ENCODE assay signal across 1 cellular context in the genomic region with DNA sequence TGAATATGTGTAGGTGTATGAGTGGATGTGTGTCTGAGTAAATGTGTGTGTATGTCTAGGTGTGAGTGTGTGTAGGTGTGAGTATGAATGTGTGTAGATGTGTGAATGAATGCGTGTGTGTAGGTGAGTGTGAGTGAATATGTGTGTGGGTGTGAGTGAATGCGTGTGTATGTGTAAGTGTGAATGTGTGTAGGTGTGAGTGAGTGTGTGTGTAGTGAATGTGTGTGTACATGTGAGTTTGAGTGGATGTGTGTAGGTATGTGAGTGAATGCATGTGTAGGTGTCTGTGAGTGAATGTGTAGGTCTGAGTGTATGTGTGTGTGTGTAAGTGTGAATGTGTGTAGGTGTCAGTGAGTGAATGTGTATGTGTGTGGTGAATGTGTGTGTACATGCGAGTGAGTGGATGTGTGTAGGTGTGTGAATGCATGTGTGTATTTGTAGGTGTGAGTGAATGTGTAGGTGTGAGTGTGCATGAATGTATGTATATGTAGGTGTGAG.
TF ChIP-seq lines count a peak whose summit lies in the region.

No MANE protein-coding gene starts in this region.

TF ChIP-seq in HEK293, 187 proteins besides CTCF, POLR2A, EP300 and RAD21 (continued from another document):
- TF ChIP-seq, protein P1, sequence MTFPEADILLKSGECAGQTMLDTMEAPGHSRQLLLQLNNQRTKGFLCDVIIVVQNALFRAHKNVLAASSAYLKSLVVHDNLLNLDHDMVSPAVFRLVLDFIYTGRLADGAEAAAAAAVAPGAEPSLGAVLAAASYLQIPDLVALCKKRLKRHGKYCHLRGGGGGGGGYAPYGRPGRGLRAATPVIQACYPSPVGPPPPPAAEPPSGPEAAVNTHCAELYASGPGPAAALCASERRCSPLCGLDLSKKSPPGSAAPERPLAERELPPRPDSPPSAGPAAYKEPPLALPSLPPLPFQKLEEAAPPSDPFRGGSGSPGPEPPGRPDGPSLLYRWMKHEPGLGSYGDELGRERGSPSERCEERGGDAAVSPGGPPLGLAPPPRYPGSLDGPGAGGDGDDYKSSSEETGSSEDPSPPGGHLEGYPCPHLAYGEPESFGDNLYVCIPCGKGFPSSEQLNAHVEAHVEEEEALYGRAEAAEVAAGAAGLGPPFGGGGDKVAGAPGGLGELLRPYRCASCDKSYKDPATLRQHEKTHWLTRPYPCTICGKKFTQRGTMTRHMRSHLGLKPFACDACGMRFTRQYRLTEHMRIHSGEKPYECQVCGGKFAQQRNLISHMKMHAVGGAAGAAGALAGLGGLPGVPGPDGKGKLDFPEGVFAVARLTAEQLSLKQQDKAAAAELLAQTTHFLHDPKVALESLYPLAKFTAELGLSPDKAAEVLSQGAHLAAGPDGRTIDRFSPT (tag by site-specific recombination; IDR thresholded peaks at IDR 0.05) = 0 out of 2 replicates have a peak, but pooled peaks have one; percentile 40
- no peak for TF ChIP-seq ZNF391 (tag by site-specific recombination; IDR thresholded peaks at IDR 0.05; ENCODE audit: borderline replicate concordance, low read depth)
- TF ChIP-seq ZNF514 (tag by site-specific recombination; IDR thresholded peaks at IDR 0.05) = peak; percentile 1; the same call in 1 of the 2 replicates
- TF ChIP-seq, protein P2, sequence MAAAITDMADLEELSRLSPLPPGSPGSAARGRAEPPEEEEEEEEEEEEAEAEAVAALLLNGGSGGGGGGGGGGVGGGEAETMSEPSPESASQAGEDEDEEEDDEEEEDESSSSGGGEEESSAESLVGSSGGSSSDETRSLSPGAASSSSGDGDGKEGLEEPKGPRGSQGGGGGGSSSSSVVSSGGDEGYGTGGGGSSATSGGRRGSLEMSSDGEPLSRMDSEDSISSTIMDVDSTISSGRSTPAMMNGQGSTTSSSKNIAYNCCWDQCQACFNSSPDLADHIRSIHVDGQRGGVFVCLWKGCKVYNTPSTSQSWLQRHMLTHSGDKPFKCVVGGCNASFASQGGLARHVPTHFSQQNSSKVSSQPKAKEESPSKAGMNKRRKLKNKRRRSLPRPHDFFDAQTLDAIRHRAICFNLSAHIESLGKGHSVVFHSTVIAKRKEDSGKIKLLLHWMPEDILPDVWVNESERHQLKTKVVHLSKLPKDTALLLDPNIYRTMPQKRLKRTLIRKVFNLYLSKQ (tag by site-specific recombination; IDR thresholded peaks at IDR 0.05; ENCODE audit: borderline replicate concordance) = 0 out of 2 replicates have a peak, but pooled peaks have one; percentile 56
- TF ChIP-seq ZNF138 (tag by site-specific recombination; IDR thresholded peaks at IDR 0.05; ENCODE audit: borderline replicate concordance) = no peak
- TF ChIP-seq ZNF791 (tag by site-specific recombination; IDR thresholded peaks at IDR 0.05) = 0 out of 2 replicates have a peak, but pooled peaks have one; percentile 15
- TF ChIP-seq ZNF571 (tag by site-specific recombination; IDR thresholded peaks at IDR 0.05) = 0 out of 2 replicates have a peak, but pooled peaks have one; percentile 90
- TF ChIP-seq ZNF302 (tag by site-specific recombination; IDR thresholded peaks at IDR 0.05; ENCODE audit: low read depth) = 0 out of 2 replicates have a peak, but pooled peaks have one; percentile 5
- TF ChIP-seq, protein P3, sequence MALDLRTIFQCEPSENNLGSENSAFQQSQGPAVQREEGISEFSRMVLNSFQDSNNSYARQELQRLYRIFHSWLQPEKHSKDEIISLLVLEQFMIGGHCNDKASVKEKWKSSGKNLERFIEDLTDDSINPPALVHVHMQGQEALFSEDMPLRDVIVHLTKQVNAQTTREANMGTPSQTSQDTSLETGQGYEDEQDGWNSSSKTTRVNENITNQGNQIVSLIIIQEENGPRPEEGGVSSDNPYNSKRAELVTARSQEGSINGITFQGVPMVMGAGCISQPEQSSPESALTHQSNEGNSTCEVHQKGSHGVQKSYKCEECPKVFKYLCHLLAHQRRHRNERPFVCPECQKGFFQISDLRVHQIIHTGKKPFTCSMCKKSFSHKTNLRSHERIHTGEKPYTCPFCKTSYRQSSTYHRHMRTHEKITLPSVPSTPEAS (tag by site-specific recombination; IDR thresholded peaks at IDR 0.05) = peak; percentile 89
- no peak for TF ChIP-seq ZNF426 (tag by site-specific recombination; IDR thresholded peaks at IDR 0.05)
- TF ChIP-seq, protein P4, sequence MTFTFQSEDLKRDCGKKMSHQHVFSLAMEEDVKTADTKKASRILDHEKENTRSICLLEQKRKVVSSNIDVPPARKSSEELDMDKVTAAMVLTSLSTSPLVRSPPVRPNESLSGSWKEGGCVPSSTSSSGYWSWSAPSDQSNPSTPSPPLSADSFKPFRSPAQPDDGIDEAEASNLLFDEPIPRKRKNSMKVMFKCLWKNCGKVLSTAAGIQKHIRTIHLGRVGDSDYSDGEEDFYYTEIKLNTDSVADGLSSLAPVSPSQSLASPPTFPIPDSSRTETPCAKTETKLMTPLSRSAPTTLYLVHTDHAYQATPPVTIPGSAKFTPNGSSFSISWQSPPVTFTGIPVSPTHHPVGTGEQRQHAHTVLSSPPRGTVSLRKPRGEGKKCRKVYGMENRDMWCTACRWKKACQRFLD (tag by site-specific recombination; IDR thresholded peaks at IDR 0.05) = peak; percentile 64; the same call in 1 of the 2 replicates
- no peak for TF ChIP-seq TCF7L2 (IDR thresholded peaks at IDR 0.05; ENCODE audit: borderline replicate concordance, low read depth, low read length)
- TF ChIP-seq ZFHX2 (tag by site-specific recombination; conservative IDR thresholded peaks at IDR 0.05) = peak; percentile 100
- TF ChIP-seq ZNF146 (tag by site-specific recombination; IDR thresholded peaks at IDR 0.05) = peak; percentile 3
- TF ChIP-seq, protein P5, sequence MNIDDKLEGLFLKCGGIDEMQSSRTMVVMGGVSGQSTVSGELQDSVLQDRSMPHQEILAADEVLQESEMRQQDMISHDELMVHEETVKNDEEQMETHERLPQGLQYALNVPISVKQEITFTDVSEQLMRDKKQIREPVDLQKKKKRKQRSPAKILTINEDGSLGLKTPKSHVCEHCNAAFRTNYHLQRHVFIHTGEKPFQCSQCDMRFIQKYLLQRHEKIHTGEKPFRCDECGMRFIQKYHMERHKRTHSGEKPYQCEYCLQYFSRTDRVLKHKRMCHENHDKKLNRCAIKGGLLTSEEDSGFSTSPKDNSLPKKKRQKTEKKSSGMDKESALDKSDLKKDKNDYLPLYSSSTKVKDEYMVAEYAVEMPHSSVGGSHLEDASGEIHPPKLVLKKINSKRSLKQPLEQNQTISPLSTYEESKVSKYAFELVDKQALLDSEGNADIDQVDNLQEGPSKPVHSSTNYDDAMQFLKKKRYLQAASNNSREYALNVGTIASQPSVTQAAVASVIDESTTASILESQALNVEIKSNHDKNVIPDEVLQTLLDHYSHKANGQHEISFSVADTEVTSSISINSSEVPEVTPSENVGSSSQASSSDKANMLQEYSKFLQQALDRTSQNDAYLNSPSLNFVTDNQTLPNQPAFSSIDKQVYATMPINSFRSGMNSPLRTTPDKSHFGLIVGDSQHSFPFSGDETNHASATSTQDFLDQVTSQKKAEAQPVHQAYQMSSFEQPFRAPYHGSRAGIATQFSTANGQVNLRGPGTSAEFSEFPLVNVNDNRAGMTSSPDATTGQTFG (tag by site-specific recombination; IDR thresholded peaks at IDR 0.05; ENCODE audit: borderline replicate concordance) = 0 out of 2 replicates have a peak, but pooled peaks have one; percentile 17
- TF ChIP-seq EGR2 (tag by site-specific recombination; IDR thresholded peaks at IDR 0.05; ENCODE audit: low read depth) = peak; percentile 99
- TF ChIP-seq ZNF211 (tag by site-specific recombination; IDR thresholded peaks at IDR 0.05; ENCODE audit: low read depth) = 0 out of 2 replicates have a peak, but pooled peaks have one; percentile 39
- no peak for TF ChIP-seq ZNF530 (tag by site-specific recombination; IDR thresholded peaks at IDR 0.05; ENCODE audit: low read depth)
- no peak; the same call in 1 of the 2 replicates for TF ChIP-seq RBAK (tag by site-specific recombination; IDR thresholded peaks at IDR 0.05)
- TF ChIP-seq ZNF157 (tag by site-specific recombination; IDR thresholded peaks at IDR 0.05) = peak; percentile 37; the same call in 1 of the 2 replicates
- no peak; the same call in 1 of the 2 replicates for TF ChIP-seq ZNF416 (tag by site-specific recombination; IDR thresholded peaks at IDR 0.05)
- TF ChIP-seq, protein P6, sequence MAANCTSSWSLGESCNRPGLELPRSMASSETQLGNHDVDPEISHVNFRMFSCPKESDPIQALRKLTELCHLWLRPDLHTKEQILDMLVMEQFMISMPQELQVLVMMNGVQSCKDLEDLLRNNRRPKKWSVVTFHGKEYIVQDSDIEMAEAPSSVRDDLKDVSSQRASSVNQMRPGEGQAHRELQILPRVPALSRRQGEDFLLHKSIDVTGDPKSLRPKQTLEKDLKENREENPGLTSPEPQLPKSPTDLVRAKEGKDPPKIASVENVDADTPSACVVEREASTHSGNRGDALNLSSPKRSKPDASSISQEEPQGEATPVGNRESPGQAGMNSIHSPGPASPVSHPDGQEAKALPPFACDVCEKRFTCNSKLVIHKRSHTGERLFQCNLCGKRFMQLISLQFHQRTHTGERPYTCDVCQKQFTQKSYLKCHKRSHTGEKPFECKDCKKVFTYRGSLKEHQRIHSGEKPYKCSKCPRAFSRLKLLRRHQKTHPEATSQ (tag by site-specific recombination; IDR thresholded peaks at IDR 0.05) = peak; percentile 6; the same call in 1 of the 2 replicates
- no peak for TF ChIP-seq SCRT2 (tag by site-specific recombination; IDR thresholded peaks at IDR 0.05)
- 0 out of 2 replicates have a peak, but pooled peaks have one; percentile 57 for TF ChIP-seq PRDM1 (tag by site-specific recombination; IDR thresholded peaks at IDR 0.05)
- TF ChIP-seq ZNF707 (tag by site-specific recombination; IDR thresholded peaks at IDR 0.05) = peak; percentile 45; the same call in 1 of the 2 replicates
- TF ChIP-seq ZNF776 (tag by site-specific recombination; IDR thresholded peaks at IDR 0.05; ENCODE audit: borderline replicate concordance) = no peak; the same call in 1 of the 2 replicates
- no peak for TF ChIP-seq ZNF16 (tag by site-specific recombination; IDR thresholded peaks at IDR 0.05; ENCODE audit: low read depth)
- TF ChIP-seq ZNF169 (tag by site-specific recombination; IDR thresholded peaks at IDR 0.05) = no peak
- TF ChIP-seq ZNF175 (tag by site-specific recombination; IDR thresholded peaks at IDR 0.05) = peak; percentile 26; the same call in 1 of the 2 replicates
- peak; percentile 17; the same call in 1 of the 2 replicates for TF ChIP-seq ZNF785 (tag by site-specific recombination; IDR thresholded peaks at IDR 0.05)
- TF ChIP-seq, protein P7, sequence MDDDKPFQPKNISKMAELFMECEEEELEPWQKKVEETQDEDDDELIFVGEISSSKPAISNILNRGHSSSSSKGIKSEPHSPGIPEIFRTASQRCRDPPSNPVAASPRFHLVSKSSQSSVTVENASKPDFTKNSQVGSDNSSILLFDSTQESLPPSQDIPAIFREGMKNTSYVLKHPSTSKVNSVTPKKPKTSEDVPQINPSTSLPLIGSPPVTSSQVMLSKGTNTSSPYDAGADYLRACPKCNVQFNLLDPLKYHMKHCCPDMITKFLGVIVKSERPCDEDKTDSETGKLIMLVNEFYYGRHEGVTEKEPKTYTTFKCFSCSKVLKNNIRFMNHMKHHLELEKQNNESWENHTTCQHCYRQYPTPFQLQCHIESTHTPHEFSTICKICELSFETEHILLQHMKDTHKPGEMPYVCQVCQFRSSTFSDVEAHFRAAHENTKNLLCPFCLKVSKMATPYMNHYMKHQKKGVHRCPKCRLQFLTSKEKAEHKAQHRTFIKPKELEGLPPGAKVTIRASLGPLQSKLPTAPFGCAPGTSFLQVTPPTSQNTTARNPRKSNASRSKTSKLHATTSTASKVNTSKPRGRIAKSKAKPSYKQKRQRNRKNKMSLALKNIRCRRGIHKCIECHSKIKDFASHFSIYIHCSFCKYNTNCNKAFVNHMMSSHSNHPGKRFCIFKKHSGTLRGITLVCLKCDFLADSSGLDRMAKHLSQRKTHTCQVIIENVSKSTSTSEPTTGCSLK (tag by site-specific recombination; IDR thresholded peaks at IDR 0.05) = 0 out of 2 replicates have a peak, but pooled peaks have one; percentile 46
- 0 out of 2 replicates have a peak, but pooled peaks have one; percentile 11 for TF ChIP-seq ZNF747 (tag by site-specific recombination; IDR thresholded peaks at IDR 0.05)
- TF ChIP-seq ZNF544 (tag by site-specific recombination; IDR thresholded peaks at IDR 0.05) = peak; percentile 29
- 0 out of 2 replicates have a peak, but pooled peaks have one; percentile 80 for TF ChIP-seq ZNF701 (tag by site-specific recombination; IDR thresholded peaks at IDR 0.05)
- 0 out of 2 replicates have a peak, but pooled peaks have one; percentile 68 for TF ChIP-seq ZNF248 (tag by site-specific recombination; IDR thresholded peaks at IDR 0.05)
- no peak for TF ChIP-seq ZSCAN16 (tag by site-specific recombination; IDR thresholded peaks at IDR 0.05)
- no peak for TF ChIP-seq ZNF274 (IDR thresholded peaks at IDR 0.05; ENCODE audit: low read length)
- TF ChIP-seq ZNF274 (tag by site-specific recombination; IDR thresholded peaks at IDR 0.05; ENCODE audit: borderline replicate concordance) = 0 out of 2 replicates have a peak, but pooled peaks have one; percentile 57
- TF ChIP-seq ZBTB20 (tag by site-specific recombination; IDR thresholded peaks at IDR 0.05) = 0 out of 2 replicates have a peak, but pooled peaks have one; percentile 22
